In genomic region chr13:38781539-38781938, GRCh38 we compare ENCODE assay signal across 32 cellular contexts.
"Had no signal": no experiment of that assay in that cellular context is flagged by ENCODE, and none has a peak within 500 bp of the region (broad histone marks: within the 10 kb centered on the region; RNA-seq: fewer than 3 reads in every experiment).

No MANE protein-coding gene starts in this region.

- H3K9me3 ChIP-seq: adrenal gland, body of pancreas, breast epithelium had no signal

- DNase-seq: activated B cell treated with CpG ODN at 0.5 μM for 24 hours; activated CD4-positive, alpha-beta memory T cell treated with anti-CD3 and anti-CD28 coated beads for 36 hours; activated CD4-positive, alpha-beta T cell treated with anti-CD3 and anti-CD28 coated beads for 4 hours; activated CD4-positive, alpha-beta T cell treated with anti-CD3 and anti-CD28 coated beads, Interleukin-2, amount 10 ng/mL, durations not matched to agents 24 days and 14 days; activated CD4-positive, alpha-beta T cell treated with anti-CD3 and anti-CD28 coated beads, Interleukin-2, amount 50 U/mL, for 1 hour; activated CD4-positive, alpha-beta T cell treated with anti-CD3 and anti-CD28 coated beads, Interleukin-2, amount 50 U/mL, for 4 hours; activated CD4-positive, CD25-positive, alpha-beta regulatory T cell treated with anti-CD3 and anti-CD28 coated beads, Interleukin-2, amount 50 U/mL, for 72 hours; activated CD8-positive, alpha-beta memory T cell treated with anti-CD3 and anti-CD28 coated beads, Interleukin-2, amount 50 U/mL, for 4 hours; activated CD8-positive, alpha-beta T cell treated with anti-CD3 and anti-CD28 coated beads for 36 hours; activated effector memory CD4-positive, alpha-beta T cell treated with anti-CD3 and anti-CD28 coated beads, Interleukin-2, amount 50 U/mL, for 16 hours; activated gamma-delta T cell treated with Interleukin-2 at 50 U/mL for 16 hours; activated naive CD4-positive, alpha-beta T cell; activated naive CD4-positive, alpha-beta T cell treated with anti-CD3 and anti-CD28 coated beads for 36 hours; activated naive CD4-positive, alpha-beta T cell treated with anti-CD3 and anti-CD28 coated beads, Interleukin-2, amount 50 U/mL, for 16 hours; activated naive CD8-positive, alpha-beta T cell treated with anti-CD3 and anti-CD28 coated beads for 36 hours; activated T-cell treated with anti-CD3 and anti-CD28 coated beads for 4 hours; activated T-cell treated with anti-CD3 and anti-CD28 coated beads, Interleukin-2, amount 50 U/mL, for 1 hour; activated T-cell treated with anti-CD3 and anti-CD28 coated beads, Interleukin-2, amount 50 U/mL, for 4 hours; activated T-cell treated with anti-CD3 and anti-CD28 coated beads, Interleukin-2, amount 50 U/mL, for 72 hours; adrenal gland; amniotic stem cell; body of pancreas; brain microvascular endothelial cell; central memory CD4-positive, alpha-beta T cell; T-helper 2 cell; T-helper 9 cell had no signal

- H3K36me3 ChIP-seq: adrenal gland, brain microvascular endothelial cell, breast epithelium had no signal

- H3K4me3 ChIP-seq: adrenal gland, body of pancreas, breast epithelium had no signal

- FAIRE-seq: astrocyte, TTC549 had no signal

- ATAC-seq: activated CD8-positive, alpha-beta T cell treated with anti-CD3 and anti-CD28 coated beads for 36 hours; activated naive CD4-positive, alpha-beta T cell treated with anti-CD3 and anti-CD28 coated beads, Interleukin-2, amount 50 U/mL, for 72 hours; activated T-cell treated with anti-CD3 and anti-CD28 coated beads, Interleukin-2, amount 50 U/mL, for 4 hours; activated T-cell treated with anti-CD3 and anti-CD28 coated beads, Interleukin-2, amount 50 U/mL, for 72 hours; activated T-helper 17 cell treated with anti-CD3 and anti-CD28 coated beads, Interleukin-2, amount 50 U/mL, for 72 hours; body of pancreas had no signal

- H3K27me3 ChIP-seq: adrenal gland, body of pancreas, brain microvascular endothelial cell, breast epithelium had no signal

- H3K27ac ChIP-seq: adrenal gland, body of pancreas, brain microvascular endothelial cell, breast epithelium, VCaP had no signal

- H3K4me1 ChIP-seq: adrenal gland, breast epithelium had no signal
